21 cellular contexts compared by ENCODE assay signal in the genomic region with DNA sequence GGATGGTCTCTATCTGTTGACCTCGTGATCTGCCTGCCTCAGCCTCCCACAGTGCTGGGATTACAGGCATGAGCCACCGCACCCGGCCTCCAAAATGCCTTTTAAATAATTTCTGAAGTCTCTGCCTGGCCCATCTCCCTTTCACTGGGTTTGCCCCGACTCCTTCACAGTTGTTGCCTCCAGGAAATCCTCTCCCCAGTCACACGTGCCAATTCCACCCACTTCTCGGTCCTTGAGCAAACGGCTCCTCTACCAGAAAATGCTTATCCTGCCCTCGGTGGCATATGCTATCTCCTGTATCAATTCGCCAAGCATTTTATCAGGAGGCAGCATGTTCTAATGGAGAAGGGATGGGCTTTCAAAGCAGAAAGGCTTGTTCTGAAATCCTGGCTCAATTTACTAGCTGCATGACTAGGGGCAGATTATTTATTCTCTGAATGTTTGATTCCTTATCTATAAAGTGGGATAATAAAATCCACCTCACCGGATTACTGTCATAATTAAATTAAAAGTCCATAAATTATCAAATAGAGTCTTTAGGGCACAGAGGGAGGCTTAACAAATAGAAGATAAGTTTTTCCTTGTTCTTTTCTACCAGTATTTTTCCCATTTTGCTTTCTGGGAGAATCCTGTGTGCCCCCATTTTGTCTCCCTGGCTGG.
DNase-seq lines count a peak whose midpoint lies in the region; ATAC-seq, FAIRE-seq and TF ChIP-seq lines count a peak whose summit lies in the region.
"Had no signal": no experiment of that assay in that cellular context is flagged by ENCODE, and none has a peak within 500 bp of the region (broad histone marks: within the 10 kb centered on the region; RNA-seq: fewer than 3 reads in every experiment).

No MANE protein-coding gene starts in this region.

- H3K36me3 Mint-ChIP-seq in HFFc6 (ENCODE audit: low read depth): no peaks in the 10 kb centered on the region
- H3K36me3 Mint-ChIP-seq in activated CD4-positive, alpha-beta memory T cell treated with anti-CD3 and anti-CD28 coated beads for 36 hours: no peaks in the 10 kb centered on the region

- peak in 1 of 2 experiments; percentile 41; a peak in 1 of 4 replicates for TF ChIP-seq EP300 in SK-N-SH (IDR thresholded peaks at IDR 0.05; ENCODE audit: borderline replicate concordance in 1 of 2, low read depth in 1 of 2, low read length in 1 of 2)

- H3K4me3 ChIP-seq in SK-N-SH (ENCODE audit: low read depth in 2 of 2, low read length in 1 of 2) (no peak overlapping the region; a peak in 1 of 4 replicates), dorsolateral prefrontal cortex (peak overlapping the region in 24 of 59 donors; percentile 0 to 46 (median 20)), small intestine (ENCODE audit: low read depth in 1 of 2, low read length in 2 of 2) (no peak overlapping the region)
- H3K4me3 ChIP-seq: esophagus muscularis mucosa, spleen, thoracic aorta had no signal

- 40% methylated on average over 8 of the region's 10 CpGs for WGBS in SK-N-SH (ENCODE audit: low lambda C conversion rate)
- 33 to 67% (median 52%) methylated on average over 10 of the region's 10 CpGs for WGBS in small intestine, 3 donors

- H3K9me3 ChIP-seq in SK-N-SH (no peaks in the 10 kb centered on the region), small intestine (ENCODE audit: control insufficient read depth, low read depth) (no peaks in the 10 kb centered on the region)
- H3K9me3 ChIP-seq: esophagus muscularis mucosa, spleen, thoracic aorta had no signal

- peaks cover 19% of the 10 kb centered on the region for H3F3A ChIP-seq in SK-N-SH (replicated peaks; ENCODE audit: insufficient read depth)

- CTCF ChIA-PET in SK-N-SH (lab: Yijun Ruan, JAX): interaction anchor here (0.9 to 3.3 kb wide), 3 partner anchors 8 to 101 kb away, joined by 3 to 15 read pairs (median 3); no protein-coding TSS in a partner anchor
- CTCF ChIA-PET in activated CD4-positive, alpha-beta memory T cell treated with anti-CD3 and anti-CD28 coated beads for 36 hours (lab: Charles Lee): interaction anchor here (2.0 kb wide), 1 partner anchor 8 kb away, joined by 8 read pairs; no protein-coding TSS in a partner anchor

- H3K4me1 Mint-ChIP-seq in HFFc6 (ENCODE audit: low read depth): peaks cover 27% of the 10 kb centered on the region
- no peaks in the 10 kb centered on the region for H3K4me1 Mint-ChIP-seq in activated CD4-positive, alpha-beta memory T cell treated with anti-CD3 and anti-CD28 coated beads for 36 hours (ENCODE audit: low read depth)

- no peak for FAIRE-seq in small intestine (lab: Jason Lieb, UNC)
- FAIRE-seq: GM19239 had no signal

- H3K27ac Mint-ChIP-seq in HFFc6: peak overlapping the region; percentile 90
- H3K27ac Mint-ChIP-seq in activated CD4-positive, alpha-beta memory T cell treated with anti-CD3 and anti-CD28 coated beads for 36 hours: no peak overlapping the region
- H3K27ac Mint-ChIP-seq: activated naive CD4-positive, alpha-beta T cell treated with anti-CD3 and anti-CD28 coated beads for 36 hours; T-helper 1 cell treated with Interleukin-12 subunit alpha and Interleukin-12 subunit beta and Interleukin-4 antibody, amounts not matched to agents 30 μg/mL and 1 μg/mL, for 36 hours had no signal

- DNase-seq in HFFc6 (no peak), SK-N-SH (peak; percentile 49), dorsolateral prefrontal cortex (no peak), small intestine (peak; percentile 12), T1000 (lab: John Stamatoyannopoulos, UW) (no peak)
- DNase-seq in activated CD4-positive, alpha-beta memory T cell treated with anti-CD3 and anti-CD28 coated beads for 36 hours: no peak
- DNase-seq: activated naive CD4-positive, alpha-beta T cell treated with anti-CD3 and anti-CD28 coated beads for 36 hours; activated T-cell treated with anti-CD3 and anti-CD28 coated beads, Interleukin-2, amount 50 U/mL, for 1 hour; AML-193; COR-L47; NCI-H187 treated with DMSO at 0.1 percent for 48 hours; NCI-H2227 treated with DMSO at 0.1 percent for 48 hours; SIG-M5; spleen; stimulated activated CD4-positive, alpha-beta T cell treated with anti-CD3 and anti-CD28 coated beads, Interleukin-4, amount 100 ng/mL, for 1 hour; stimulated activated naive CD4-positive, alpha-beta T cell had no signal

- no peaks in the 10 kb centered on the region for H3K36me3 ChIP-seq in SK-N-SH (replicated peaks in 1 of 2; ENCODE audit: control insufficient read depth in 1 of 2, insufficient read depth in 2 of 2, low read length in 1 of 2)
- H3K36me3 ChIP-seq in small intestine (ENCODE audit: control insufficient read depth in 2 of 2, insufficient read depth in 2 of 2, low read length in 2 of 2): no peaks in the 10 kb centered on the region
- H3K36me3 ChIP-seq: esophagus muscularis mucosa, spleen, thoracic aorta had no signal

- H3K9ac ChIP-seq in SK-N-SH: peak overlapping the region; percentile 63; the same call in 1 of the 2 replicates

- H2AFZ ChIP-seq in SK-N-SH (ENCODE audit: low read depth): peak overlapping the region; percentile 62

- H3K4me1 ChIP-seq in SK-N-SH (ENCODE audit: control insufficient read depth in 1 of 2, insufficient read depth in 2 of 2, low read depth in 1 of 2, low read length in 1 of 2) (peaks cover 14% of the 10 kb centered on the region in 2 experiments), small intestine (ENCODE audit: control insufficient read depth in 2 of 2, insufficient read depth in 1 of 2, low read depth in 1 of 2, low read length in 1 of 2) (no peaks in the 10 kb centered on the region)
- H3K4me1 ChIP-seq: esophagus muscularis mucosa, spleen had no signal

- intact Hi-C loops in dorsolateral prefrontal cortex (cut with DNase I): loop anchor here in 1 of 2 donors (10.0 kb wide), 2 partner anchors 53 to 1393 kb away; no protein-coding TSS in a partner anchor
- intact Hi-C loops in activated CD4-positive, alpha-beta memory T cell treated with anti-CD3 and anti-CD28 coated beads for 36 hours (cut with micrococcal nuclease): no loop called here

- ATAC-seq in HG02938 (IDR thresholded peaks at IDR 0.05; ENCODE audit: unreplicated experiment): no peak

- POLR2A ChIA-PET in SK-N-SH (lab: Yijun Ruan, JAX): no interaction called here
- POLR2A ChIA-PET in activated CD4-positive, alpha-beta memory T cell treated with anti-CD3 and anti-CD28 coated beads for 36 hours (lab: Charles Lee): no interaction called here

- no peak for TF ChIP-seq RAD21 in SK-N-SH (IDR thresholded peaks at IDR 0.05; ENCODE audit: low read length)

- H3K9me2 ChIP-seq in SK-N-SH: no peaks in the 10 kb centered on the region

- no peak for TF ChIP-seq CTCF in HFFc6 (IDR thresholded peaks at IDR 0.05)
- no peak for TF ChIP-seq CTCF in SK-N-SH (IDR thresholded peaks at IDR 0.05)
- TF ChIP-seq CTCF in dorsolateral prefrontal cortex (IDR thresholded peaks at IDR 0.05 in 54 of 56, conservative IDR thresholded peaks at IDR 0.05 in 2 of 56; ENCODE audit: low read depth in 1 of 56, partially characterized antibody in 56 of 56): no peak

- H4K20me1 ChIP-seq in SK-N-SH (ENCODE audit: insufficient read depth): no peaks in the 10 kb centered on the region

- H3K27me3 ChIP-seq in SK-N-SH (ENCODE audit: insufficient read depth): no peaks in the 10 kb centered on the region
- H3K27me3 ChIP-seq in dorsolateral prefrontal cortex: no peaks in the 10 kb centered on the region
- H3K27me3 ChIP-seq in small intestine (ENCODE audit: control insufficient read depth in 2 of 2, insufficient read depth in 2 of 2, low read length in 2 of 2): no peaks in the 10 kb centered on the region
- H3K27me3 ChIP-seq: esophagus muscularis mucosa, spleen had no signal

- no peaks in the 10 kb centered on the region for H3K9me3 Mint-ChIP-seq in HFFc6
- no peaks in the 10 kb centered on the region for H3K9me3 Mint-ChIP-seq in activated CD4-positive, alpha-beta memory T cell treated with anti-CD3 and anti-CD28 coated beads for 36 hours
- H3K9me3 Mint-ChIP-seq: activated naive CD4-positive, alpha-beta T cell treated with anti-CD3 and anti-CD28 coated beads for 36 hours; T-helper 1 cell treated with Interleukin-12 subunit alpha and Interleukin-12 subunit beta and Interleukin-4 antibody, amounts not matched to agents 30 μg/mL and 1 μg/mL, for 36 hours had no signal

- H3K79me2 ChIP-seq in SK-N-SH (ENCODE audit: insufficient read depth): no peaks in the 10 kb centered on the region

- H3K27ac ChIP-seq in SK-N-SH (ENCODE audit: low read depth in 2 of 2, low read length in 1 of 2): peak overlapping the region in 1 of 2 experiments; percentile 95; a peak in 2 of 4 replicates
- peak overlapping the region in 49 of 59 donors; percentile 6 to 77 (median 55) for H3K27ac ChIP-seq in dorsolateral prefrontal cortex
- H3K27ac ChIP-seq in small intestine (ENCODE audit: low read depth in 1 of 2, low read length in 1 of 2): no peak overlapping the region
- H3K27ac ChIP-seq: esophagus muscularis mucosa, spleen, thoracic aorta had no signal

- peak overlapping the region; percentile 56 for H3K4me2 ChIP-seq in SK-N-SH

- no peaks in the 10 kb centered on the region; the same call in 1 of the 2 replicates for H3K27me3 Mint-ChIP-seq in HFFc6 (ENCODE audit: insufficient read depth)
- H3K27me3 Mint-ChIP-seq in activated CD4-positive, alpha-beta memory T cell treated with anti-CD3 and anti-CD28 coated beads for 36 hours: no peaks in the 10 kb centered on the region

- H3K4me3 Mint-ChIP-seq in HFFc6: peak overlapping the region; percentile 48
- H3K4me3 Mint-ChIP-seq in activated CD4-positive, alpha-beta memory T cell treated with anti-CD3 and anti-CD28 coated beads for 36 hours: no peak overlapping the region
- H3K4me3 Mint-ChIP-seq: activated naive CD4-positive, alpha-beta T cell treated with anti-CD3 and anti-CD28 coated beads for 36 hours; T-helper 1 cell treated with Interleukin-12 subunit alpha and Interleukin-12 subunit beta and Interleukin-4 antibody, amounts not matched to agents 30 μg/mL and 1 μg/mL, for 36 hours had no signal

TF ChIP-seq in SK-N-SH, 30 proteins besides CTCF, POLR2A, EP300 and RAD21:
- TF ChIP-seq NFIC (IDR thresholded peaks at IDR 0.05; ENCODE audit: borderline replicate concordance) (no peak), RCOR1 (IDR thresholded peaks at IDR 0.05; ENCODE audit: low read length) (peak; percentile 48), GATA2 (CRISPR knock-in tag; IDR thresholded peaks at IDR 0.05) (peak; percentile 71), FOSL2 (IDR thresholded peaks at IDR 0.05; ENCODE audit: borderline replicate concordance, low read depth) (no peak), YY1 (IDR thresholded peaks at IDR 0.05; ENCODE audit: low read depth) (peak; percentile 49; the same call in 1 of the 2 replicates)

Comparison
In these comparisons a context has a peak if more than half of its experiments do, and no peak if none do; other contexts are left out.
1. DNase-seq: peak in SK-N-SH (single experiment) and small intestine (single experiment); none in HFFc6 (single experiment), dorsolateral prefrontal cortex (0 of 10), activated CD4-positive, alpha-beta memory T cell treated with anti-CD3 and anti-CD28 coated beads for 36 hours (single experiment) and T1000 (single experiment).
2. H3K27ac ChIP-seq: peak in dorsolateral prefrontal cortex (49 of 59); none in small intestine (0 of 2).